ENCODE assay signal across 1 cellular context in the genomic region with DNA sequence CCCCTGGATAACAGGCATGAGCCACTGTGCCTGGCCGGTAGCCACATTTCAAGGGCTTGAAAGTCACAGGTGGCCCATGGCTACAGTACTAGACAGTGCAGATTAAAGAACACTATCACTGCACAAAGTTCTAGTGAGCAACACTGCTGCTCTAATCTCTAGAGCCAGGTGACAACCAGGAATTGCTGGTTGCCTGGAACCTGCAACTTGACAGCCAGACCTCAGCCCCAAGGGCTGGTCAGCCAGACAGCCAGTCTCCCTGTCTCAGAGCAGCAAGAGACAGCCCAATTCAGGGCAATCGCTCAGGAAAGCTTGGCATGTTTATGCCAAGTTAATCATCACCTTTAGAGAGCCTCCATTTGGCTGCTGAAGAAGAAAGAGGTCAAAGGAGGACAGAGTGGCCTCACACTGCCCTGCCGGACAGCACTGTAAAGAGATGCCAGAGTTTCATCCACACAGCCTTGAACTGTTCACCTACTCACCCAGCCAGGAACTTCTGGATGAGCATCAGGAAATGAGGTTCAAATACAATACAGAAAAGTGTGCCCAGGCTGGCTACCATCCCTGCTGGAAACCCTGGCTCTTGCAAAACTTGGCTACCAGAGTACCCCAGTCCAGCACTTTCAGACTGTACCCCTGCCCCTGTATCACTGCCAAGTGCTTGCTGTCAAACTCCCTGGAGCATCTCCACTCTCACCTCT.
TF ChIP-seq lines count a peak whose summit lies in the region.

No MANE protein-coding gene starts in this region.

TF ChIP-seq in HepG2, 621 proteins besides CTCF, POLR2A, EP300 and RAD21 (continues in another document):
- TF ChIP-seq PAF1 (CRISPR knock-in tag; IDR thresholded peaks at IDR 0.05) (no peak), ZFP36L1 (CRISPR knock-in tag; IDR thresholded peaks at IDR 0.05) (no peak; the same call in 1 of the 2 replicates), MED1 (CRISPR knock-in tag; IDR thresholded peaks at IDR 0.05) (peak; percentile 94), FOXK2 (IDR thresholded peaks at IDR 0.05) (peak; percentile 94), ZNF142 (CRISPR knock-in tag; IDR thresholded peaks at IDR 0.05) (0 out of 2 replicates have a peak, but pooled peaks have one; percentile 69), MEIS1 (CRISPR knock-in tag; IDR thresholded peaks at IDR 0.05; ENCODE audit: borderline replicate concordance) (peak; percentile 66; the same call in 1 of the 2 replicates), RXRB (CRISPR knock-in tag; IDR thresholded peaks at IDR 0.05; ENCODE audit: borderline replicate concordance) (peak; percentile 100), REPIN1 (CRISPR knock-in tag; IDR thresholded peaks at IDR 0.05; ENCODE audit: borderline replicate concordance, low read depth) (peak; percentile 63; the same call in 1 of the 2 replicates), ZFY (CRISPR knock-in tag; IDR thresholded peaks at IDR 0.05) (no peak), ZNF883 (CRISPR knock-in tag; IDR thresholded peaks at IDR 0.05; ENCODE audit: not compliant biosample characterization) (no peak), DBP (CRISPR knock-in tag; IDR thresholded peaks at IDR 0.05; ENCODE audit: not compliant biosample characterization) (no peak), PRDM4 (CRISPR knock-in tag; IDR thresholded peaks at IDR 0.05; ENCODE audit: borderline replicate concordance) (no peak), JUN (CRISPR knock-in tag; IDR thresholded peaks at IDR 0.05) (no peak), ZNF232 (CRISPR knock-in tag; IDR thresholded peaks at IDR 0.05; ENCODE audit: borderline replicate concordance) (peak; percentile 81; the same call in 1 of the 2 replicates), MXI1 (IDR thresholded peaks at IDR 0.05; ENCODE audit: borderline replicate concordance, low read depth, low read length) (peak; percentile 74; the same call in 1 of the 3 replicates), PHF5A (CRISPR knock-in tag; IDR thresholded peaks at IDR 0.05; ENCODE audit: low read depth, unreplicated experiment) (peak; percentile 87), ZBTB26 (CRISPR knock-in tag; IDR thresholded peaks at IDR 0.05; ENCODE audit: borderline replicate concordance) (peak; percentile 98), BRF2 (CRISPR knock-in tag; IDR thresholded peaks at IDR 0.05) (no peak), FOXK1 (CRISPR knock-in tag; IDR thresholded peaks at IDR 0.05; ENCODE audit: borderline replicate concordance, low read depth) (peak; percentile 93), RFXAP (CRISPR knock-in tag; IDR thresholded peaks at IDR 0.05; ENCODE audit: borderline replicate concordance) (peak; percentile 73; the same call in 1 of the 2 replicates), TRIM24 (CRISPR knock-in tag; IDR thresholded peaks at IDR 0.05) (no peak), ZNF292 (CRISPR knock-in tag; IDR thresholded peaks at IDR 0.05; ENCODE audit: borderline replicate concordance, low read depth) (peak; percentile 67; the same call in 1 of the 2 replicates), ZNF350 (CRISPR knock-in tag; IDR thresholded peaks at IDR 0.05; ENCODE audit: borderline replicate concordance, low read depth) (peak; percentile 37; the same call in 1 of the 2 replicates), ZKSCAN8 (CRISPR knock-in tag; IDR thresholded peaks at IDR 0.05; ENCODE audit: borderline replicate concordance) (peak; percentile 60; the same call in 1 of the 2 replicates), MTF1 (CRISPR knock-in tag; IDR thresholded peaks at IDR 0.05) (no peak), ZSCAN9 (CRISPR knock-in tag; IDR thresholded peaks at IDR 0.05; ENCODE audit: borderline replicate concordance) (0 out of 2 replicates have a peak, but pooled peaks have one; percentile 51), HMG20B (CRISPR knock-in tag; conservative IDR thresholded peaks at IDR 0.05) (peak; percentile 45; the same call in 1 of the 2 replicates), ISX (CRISPR knock-in tag; conservative IDR thresholded peaks at IDR 0.05) (no peak)
- TF ChIP-seq, protein P1, sequence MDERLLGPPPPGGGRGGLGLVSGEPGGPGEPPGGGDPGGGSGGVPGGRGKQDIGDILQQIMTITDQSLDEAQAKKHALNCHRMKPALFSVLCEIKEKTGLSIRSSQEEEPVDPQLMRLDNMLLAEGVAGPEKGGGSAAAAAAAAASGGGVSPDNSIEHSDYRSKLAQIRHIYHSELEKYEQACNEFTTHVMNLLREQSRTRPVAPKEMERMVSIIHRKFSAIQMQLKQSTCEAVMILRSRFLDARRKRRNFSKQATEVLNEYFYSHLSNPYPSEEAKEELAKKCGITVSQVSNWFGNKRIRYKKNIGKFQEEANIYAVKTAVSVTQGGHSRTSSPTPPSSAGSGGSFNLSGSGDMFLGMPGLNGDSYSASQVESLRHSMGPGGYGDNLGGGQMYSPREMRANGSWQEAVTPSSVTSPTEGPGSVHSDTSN (CRISPR knock-in tag; IDR thresholded peaks at IDR 0.05) = no peak
- TF ChIP-seq, protein P2, sequence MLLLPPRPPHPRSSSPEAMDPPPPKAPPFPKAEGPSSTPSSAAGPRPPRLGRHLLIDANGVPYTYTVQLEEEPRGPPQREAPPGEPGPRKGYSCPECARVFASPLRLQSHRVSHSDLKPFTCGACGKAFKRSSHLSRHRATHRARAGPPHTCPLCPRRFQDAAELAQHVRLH (CRISPR knock-in tag; IDR thresholded peaks at IDR 0.05; ENCODE audit: borderline replicate concordance, low read depth) = peak; percentile 67; the same call in 1 of the 2 replicates
- TF ChIP-seq, protein P3, sequence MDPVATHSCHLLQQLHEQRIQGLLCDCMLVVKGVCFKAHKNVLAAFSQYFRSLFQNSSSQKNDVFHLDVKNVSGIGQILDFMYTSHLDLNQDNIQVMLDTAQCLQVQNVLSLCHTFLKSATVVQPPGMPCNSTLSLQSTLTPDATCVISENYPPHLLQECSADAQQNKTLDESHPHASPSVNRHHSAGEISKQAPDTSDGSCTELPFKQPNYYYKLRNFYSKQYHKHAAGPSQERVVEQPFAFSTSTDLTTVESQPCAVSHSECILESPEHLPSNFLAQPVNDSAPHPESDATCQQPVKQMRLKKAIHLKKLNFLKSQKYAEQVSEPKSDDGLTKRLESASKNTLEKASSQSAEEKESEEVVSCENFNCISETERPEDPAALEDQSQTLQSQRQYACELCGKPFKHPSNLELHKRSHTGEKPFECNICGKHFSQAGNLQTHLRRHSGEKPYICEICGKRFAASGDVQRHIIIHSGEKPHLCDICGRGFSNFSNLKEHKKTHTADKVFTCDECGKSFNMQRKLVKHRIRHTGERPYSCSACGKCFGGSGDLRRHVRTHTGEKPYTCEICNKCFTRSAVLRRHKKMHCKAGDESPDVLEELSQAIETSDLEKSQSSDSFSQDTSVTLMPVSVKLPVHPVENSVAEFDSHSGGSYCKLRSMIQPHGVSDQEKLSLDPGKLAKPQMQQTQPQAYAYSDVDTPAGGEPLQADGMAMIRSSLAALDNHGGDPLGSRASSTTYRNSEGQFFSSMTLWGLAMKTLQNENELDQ (CRISPR knock-in tag; IDR thresholded peaks at IDR 0.05; ENCODE audit: borderline replicate concordance) = no peak
- TF ChIP-seq, protein P4, sequence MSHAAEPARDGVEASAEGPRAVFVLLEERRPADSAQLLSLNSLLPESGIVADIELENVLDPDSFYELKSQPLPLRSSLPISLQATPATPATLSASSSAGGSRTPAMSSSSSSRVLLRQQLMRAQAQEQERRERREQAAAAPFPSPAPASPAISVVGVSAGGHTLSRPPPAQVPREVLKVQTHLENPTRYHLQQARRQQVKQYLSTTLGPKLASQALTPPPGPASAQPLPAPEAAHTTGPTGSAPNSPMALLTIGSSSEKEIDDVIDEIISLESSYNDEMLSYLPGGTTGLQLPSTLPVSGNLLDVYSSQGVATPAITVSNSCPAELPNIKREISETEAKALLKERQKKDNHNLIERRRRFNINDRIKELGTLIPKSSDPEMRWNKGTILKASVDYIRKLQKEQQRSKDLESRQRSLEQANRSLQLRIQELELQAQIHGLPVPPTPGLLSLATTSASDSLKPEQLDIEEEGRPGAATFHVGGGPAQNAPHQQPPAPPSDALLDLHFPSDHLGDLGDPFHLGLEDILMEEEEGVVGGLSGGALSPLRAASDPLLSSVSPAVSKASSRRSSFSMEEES (CRISPR knock-in tag; IDR thresholded peaks at IDR 0.05) = no peak
